Comparison of ENCODE assay signal across 8 cellular contexts in the genomic region with DNA sequence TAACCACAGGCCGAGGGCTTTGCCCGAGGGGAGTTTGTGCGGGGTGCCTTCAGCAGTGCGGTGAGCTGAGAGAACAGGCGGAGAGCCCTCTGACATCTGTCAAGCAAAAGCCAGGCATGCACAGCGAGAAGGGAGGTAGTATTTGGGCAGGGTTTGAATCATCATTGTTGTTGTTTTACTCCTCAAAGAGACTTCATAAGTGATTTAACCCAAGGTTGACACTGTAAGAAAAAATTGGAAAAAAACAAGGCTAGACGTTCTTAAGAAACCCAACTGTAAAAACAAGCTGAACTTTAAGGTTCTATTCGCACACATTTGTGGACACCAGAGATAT. TPM values are rescaled to one million over a fixed set of nuclear protein-coding genes. Genes with fewer than 3 reads are reported as not detected.
DNase-seq lines count a peak whose midpoint lies in the region; ATAC-seq, FAIRE-seq and TF ChIP-seq lines count a peak whose summit lies in the region.

No MANE protein-coding gene starts in this region.

- peak overlapping the region; percentile 65 for H3K4me3 Mint-ChIP-seq in stimulated activated naive CD8-positive, alpha-beta T cell treated with anti-CD3 and anti-CD28 coated beads, Interleukin-15, Interleukin-2, amounts not matched to agents 100 ng/mL and 50 ng/mL, for 24 hours
- peak overlapping the region; percentile 74 for H3K4me3 Mint-ChIP-seq in astrocyte (ENCODE audit: unreplicated experiment)

- TF ChIP-seq CTCF in astrocyte (IDR thresholded peaks at IDR 0.05; ENCODE audit: insufficient read depth, low read depth, low read length) = no peak

- H3K79me2 ChIP-seq in astrocyte (ENCODE audit: insufficient read depth, low read length) = no peaks in the 10 kb centered on the region

- no peak overlapping the region for H3K27ac Mint-ChIP-seq in stimulated activated naive CD8-positive, alpha-beta T cell treated with anti-CD3 and anti-CD28 coated beads, Interleukin-15, Interleukin-2, amounts not matched to agents 100 ng/mL and 50 ng/mL, for 24 hours
- H3K27ac Mint-ChIP-seq in astrocyte (ENCODE audit: unreplicated experiment) = no peak overlapping the region

- H3K9me3 Mint-ChIP-seq in stimulated activated naive CD8-positive, alpha-beta T cell treated with anti-CD3 and anti-CD28 coated beads, Interleukin-15, Interleukin-2, amounts not matched to agents 100 ng/mL and 50 ng/mL, for 24 hours = no peaks in the 10 kb centered on the region
- no peaks in the 10 kb centered on the region for H3K9me3 Mint-ChIP-seq in astrocyte (ENCODE audit: unreplicated experiment)

- no peak for DNase-seq in stimulated activated naive CD8-positive, alpha-beta T cell treated with anti-CD3 and anti-CD28 coated beads, Interleukin-15, Interleukin-2, amounts not matched to agents 100 U/mL and 50 U/mL, for 24 hours
- no peak for DNase-seq in astrocyte (ENCODE audit: low read depth)
- no peak for DNase-seq in NOMO-1 treated with dmso at 0.1 percent for 144 hours (lab: John Stamatoyannopoulos, UW; ENCODE audit: unreplicated experiment)
- no peak for DNase-seq in activated gamma-delta T cell (lab: John Stamatoyannopoulos, UW)

- peak overlapping the region; percentile 69 for H3K4me3 ChIP-seq in astrocyte (ENCODE audit: insufficient read depth, low read depth, low read length)
- peak overlapping the region; percentile 57 for H3K4me3 ChIP-seq in mesodermal cell (ENCODE audit: extremely low read depth, insufficient read depth, low read length, poor library complexity, severe bottlenecking)

- no peak for ATAC-seq in stimulated activated naive CD8-positive, alpha-beta T cell treated with anti-CD3 and anti-CD28 coated beads, Interleukin-15, Interleukin-2, amounts not matched to agents 100 U/mL and 50 U/mL, for 24 hours
- ATAC-seq in GM21390 (IDR thresholded peaks at IDR 0.05; ENCODE audit: unreplicated experiment) (no peak), GM21786 (IDR thresholded peaks at IDR 0.05; ENCODE audit: unreplicated experiment) (no peak)

- H3K4me1 Mint-ChIP-seq in stimulated activated naive CD8-positive, alpha-beta T cell treated with anti-CD3 and anti-CD28 coated beads, Interleukin-15, Interleukin-2, amounts not matched to agents 100 ng/mL and 50 ng/mL, for 24 hours (ENCODE audit: low read depth) = peaks cover 10% of the 10 kb centered on the region
- H3K4me1 Mint-ChIP-seq in astrocyte (ENCODE audit: low read depth, unreplicated experiment) = no peaks in the 10 kb centered on the region

- peak overlapping the region; percentile 39 for H3K9ac ChIP-seq in astrocyte (ENCODE audit: low read length)

- H4K20me1 ChIP-seq in astrocyte (ENCODE audit: insufficient read depth, low read length) = no peaks in the 10 kb centered on the region

- H3K4me1 ChIP-seq in astrocyte (ENCODE audit: insufficient read depth, low read length) = peaks cover 5% of the 10 kb centered on the region
- H3K4me1 ChIP-seq in mesodermal cell (ENCODE audit: control insufficient read depth, insufficient read depth, low read length, poor library complexity, severe bottlenecking) = no peaks in the 10 kb centered on the region

- 31 to 75% methylated on average over 2 to 6 of the region's 8 CpGs for WGBS in mesodermal cell (ENCODE audit: insufficient coverage in 2 of 2), 2 experiments

- peaks cover 13% of the 10 kb centered on the region for H3K36me3 Mint-ChIP-seq in stimulated activated naive CD8-positive, alpha-beta T cell treated with anti-CD3 and anti-CD28 coated beads, Interleukin-15, Interleukin-2, amounts not matched to agents 100 ng/mL and 50 ng/mL, for 24 hours (ENCODE audit: low read depth)
- H3K36me3 Mint-ChIP-seq in astrocyte (ENCODE audit: low read depth, unreplicated experiment) = peaks cover 2% of the 10 kb centered on the region

- peaks cover 4% of the 10 kb centered on the region for H3K27me3 Mint-ChIP-seq in stimulated activated naive CD8-positive, alpha-beta T cell treated with anti-CD3 and anti-CD28 coated beads, Interleukin-15, Interleukin-2, amounts not matched to agents 100 ng/mL and 50 ng/mL, for 24 hours
- H3K27me3 Mint-ChIP-seq in astrocyte (ENCODE audit: low read depth, unreplicated experiment) = peaks cover 7% of the 10 kb centered on the region

- no peak for FAIRE-seq in astrocyte (lab: Jason Lieb, UNC)

- peak overlapping the region; percentile 97 for H3K4me2 ChIP-seq in astrocyte (ENCODE audit: low read length)

- H3K36me3 ChIP-seq in astrocyte (ENCODE audit: insufficient read depth, low read length) = no peaks in the 10 kb centered on the region
- no peaks in the 10 kb centered on the region for H3K36me3 ChIP-seq in mesodermal cell (ENCODE audit: control insufficient read depth, insufficient read depth, low read length)

- H3K27ac ChIP-seq in astrocyte (ENCODE audit: low read depth, low read length) = no peak overlapping the region
- no peak overlapping the region for H3K27ac ChIP-seq in mesodermal cell (ENCODE audit: low read depth, low read length, severe bottlenecking)

- H2AFZ ChIP-seq in astrocyte (ENCODE audit: low read depth, low read length) = peak overlapping the region; percentile 96

- peaks cover 7% of the 10 kb centered on the region for H3K27me3 ChIP-seq in astrocyte (ENCODE audit: insufficient read depth, low read length)

- H3K9me3 ChIP-seq in astrocyte (ENCODE audit: insufficient read depth, low read depth, low read length) (no peaks in the 10 kb centered on the region), mesodermal cell (ENCODE audit: control insufficient read depth, low read length) (no peaks in the 10 kb centered on the region)

RNA-seq across cellular contexts. Expression of a gene that starts 1.3 kb away (rescaled TPM):
- total RNA-seq in astrocyte = 1.5 and 2.2 TPM in 2 replicates
- 4.3 TPM for polyA plus RNA-seq in mesodermal cell (2013, experiment 1 of 2)
- polyA plus RNA-seq in mesodermal cell (2013, experiment 2 of 2) = 2.9 TPM

RNA-seq across cellular contexts. Expression of a gene that starts 59.0 kb away (rescaled TPM):
- 9.4 and 13.0 TPM in 2 replicates for total RNA-seq in astrocyte
- polyA plus RNA-seq in mesodermal cell (2013, experiment 1 of 2) = 45.8 TPM
- polyA plus RNA-seq in mesodermal cell (2013, experiment 2 of 2) = 46.7 TPM

RNA-seq across cellular contexts. Expression of a gene that starts 59.2 kb away (rescaled TPM):
- 6.3 and 9.1 TPM in 2 replicates for total RNA-seq in astrocyte
- 17.2 TPM for polyA plus RNA-seq in mesodermal cell (2013, experiment 1 of 2)
- polyA plus RNA-seq in mesodermal cell (2013, experiment 2 of 2) = 13.1 TPM
